ENCODE assay signal across 14 cellular contexts in the genomic region with DNA sequence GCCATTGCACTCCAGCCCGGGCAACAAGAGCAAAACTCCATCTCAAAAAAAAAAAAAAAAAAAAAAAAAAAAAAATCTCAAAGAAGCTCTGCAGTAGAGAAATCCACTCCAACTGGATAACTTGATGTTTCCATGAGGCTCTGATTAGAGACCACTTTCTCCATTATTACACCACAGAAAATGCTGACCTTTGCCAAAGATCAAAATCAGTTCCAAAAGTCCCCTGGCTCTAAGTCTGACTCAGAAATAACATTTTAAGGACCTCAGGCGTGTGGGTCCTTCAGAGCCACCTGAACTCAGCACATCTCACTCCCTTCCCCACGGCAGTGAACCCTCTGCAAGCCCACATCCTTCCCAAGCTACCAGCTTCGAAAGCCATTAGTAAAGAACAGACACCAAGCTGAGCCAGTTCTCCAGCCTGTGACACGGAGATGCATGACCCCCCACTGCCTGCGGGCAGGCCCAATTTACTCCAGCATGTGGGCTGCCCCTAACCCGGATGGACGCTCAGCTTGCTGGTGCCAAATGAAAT. TPM values are rescaled to one million over a fixed set of nuclear protein-coding genes. Genes with fewer than 3 reads are reported as not detected.
A peak's percentile ranks its signal among the peaks of the same experiment; 100 is the strongest.
DNase-seq lines count a peak whose midpoint lies in the region; ATAC-seq, FAIRE-seq and TF ChIP-seq lines count a peak whose summit lies in the region.
"Had no signal": no experiment of that assay in that cellular context is flagged by ENCODE, and none has a peak within 500 bp of the region (broad histone marks: within the 10 kb centered on the region; RNA-seq: fewer than 3 reads in every experiment).

No MANE protein-coding gene starts in this region.

- peaks cover 42% of the 10 kb centered on the region for H3K36me3 Mint-ChIP-seq in activated CD4-positive, alpha-beta memory T cell treated with anti-CD3 and anti-CD28 coated beads, Interleukin-2, amount 10 ng/mL, durations not matched to agents 7 days and 5 days (ENCODE audit: low read depth)

- TF ChIP-seq RAD21 in HepG2 (CRISPR knock-in tag; IDR thresholded peaks at IDR 0.05), result no peak

- H3K4me3 ChIP-seq in HepG2 (replicated peaks in 1 of 3; ENCODE audit: insufficient read depth in 1 of 3, low read depth in 2 of 3, low read length in 3 of 3), result no peak overlapping the region
- no peak overlapping the region for H3K4me3 ChIP-seq in right lobe of liver
- H3K4me3 ChIP-seq in fibroblast of lung (replicated peaks in 1 of 4; ENCODE audit: control extremely low read depth in 1 of 4, insufficient read depth in 1 of 4, low read depth in 3 of 4, low read length in 4 of 4), result no peak overlapping the region
- H3K4me3 ChIP-seq in small intestine (ENCODE audit: low read depth in 1 of 2, low read length in 2 of 2), result no peak overlapping the region
- H3K4me3 ChIP-seq: gastrocnemius medialis had no signal

- no peak for TF ChIP-seq POLR2A in HepG2 (IDR thresholded peaks at IDR 0.05; ENCODE audit: insufficient read depth in 1 of 2, low read depth in 2 of 2, low read length in 2 of 2)
- no peak for TF ChIP-seq POLR2A in right lobe of liver (IDR thresholded peaks at IDR 0.05)

- DNase-seq in HepG2 (ENCODE audit: low spot score) (no peak), right lobe of liver (no peak), fibroblast of lung (ENCODE audit: low read depth in 2 of 2) (no peak), NCI-H1694 treated with DMSO at 0.1 percent for 48 hours (lab: John Stamatoyannopoulos, UW) (no peak), small intestine (no peak)
- peak; percentile 48 for DNase-seq in activated CD4-positive, alpha-beta memory T cell treated with anti-CD3 and anti-CD28 coated beads, Interleukin-2, amount 10 ng/mL, durations not matched to agents 7 days and 5 days
- DNase-seq in stimulated activated naive CD8-positive, alpha-beta T cell treated with anti-CD3 and anti-CD28 coated beads, Interleukin-15, amount 100 ng/mL, for 72 hours, result peak; percentile 56 to 73
- DNase-seq in effector CD8-positive, alpha-beta T cell (lab: John Stamatoyannopoulos, UW), result no peak
- DNase-seq: gastrocnemius medialis, KG1, NCI-H187, NCI-H526 treated with DMSO at 0.1 percent for 48 hours, T-helper 9 cell had no signal

- no peak overlapping the region for H3K4me3 Mint-ChIP-seq in activated CD4-positive, alpha-beta memory T cell treated with anti-CD3 and anti-CD28 coated beads, Interleukin-2, amount 10 ng/mL, durations not matched to agents 7 days and 5 days
- peak overlapping the region; percentile 55 to 58 for H3K4me3 Mint-ChIP-seq in stimulated activated naive CD8-positive, alpha-beta T cell treated with anti-CD3 and anti-CD28 coated beads, Interleukin-15, amount 100 ng/mL, for 72 hours

- peaks cover 2 to 22% of the 10 kb centered on the region in 2 experiments; a peak in 3 of 5 replicates for H3K36me3 ChIP-seq in HepG2 (replicated peaks in 1 of 2; ENCODE audit: control insufficient read depth in 1 of 2, insufficient read depth in 2 of 2, low read length in 2 of 2)
- peaks cover 0 to 14% (median 0%) of the 10 kb centered on the region in 4 donors for H3K36me3 ChIP-seq in right lobe of liver
- H3K36me3 ChIP-seq in fibroblast of lung (ENCODE audit: control insufficient read depth, insufficient read depth, low read length), result peaks cover 6% of the 10 kb centered on the region
- no peaks in the 10 kb centered on the region for H3K36me3 ChIP-seq in small intestine (ENCODE audit: control insufficient read depth in 2 of 2, insufficient read depth in 2 of 2, low read length in 2 of 2)

- TF ChIP-seq EP300 in HepG2 (IDR thresholded peaks at IDR 0.05; ENCODE audit: low read depth in 2 of 2, low read length in 2 of 2) (no peak), HepG2 (CRISPR knock-in tag; IDR thresholded peaks at IDR 0.05; ENCODE audit: borderline replicate concordance) (no peak)

- H3K27me3 Mint-ChIP-seq in activated CD4-positive, alpha-beta memory T cell treated with anti-CD3 and anti-CD28 coated beads, Interleukin-2, amount 10 ng/mL, durations not matched to agents 7 days and 5 days, result peaks cover 6% of the 10 kb centered on the region
- H3K27me3 Mint-ChIP-seq in stimulated activated naive CD8-positive, alpha-beta T cell treated with anti-CD3 and anti-CD28 coated beads, Interleukin-15, amount 100 ng/mL, for 72 hours, result peaks cover 30% of the 10 kb centered on the region

- no peaks in the 10 kb centered on the region for H3K4me1 ChIP-seq in HepG2 (ENCODE audit: insufficient read depth, low read length)
- H3K4me1 ChIP-seq in right lobe of liver, result no peaks in the 10 kb centered on the region
- peaks cover 26% of the 10 kb centered on the region for H3K4me1 ChIP-seq in fibroblast of lung (ENCODE audit: control insufficient read depth, extremely low read depth, insufficient read depth, low read length)
- peaks cover 0 to 3% of the 10 kb centered on the region in 2 donors for H3K4me1 ChIP-seq in small intestine (ENCODE audit: control insufficient read depth in 2 of 2, insufficient read depth in 1 of 2, low read depth in 1 of 2, low read length in 1 of 2)

- CTCF ChIA-PET in HepG2 (lab: Yijun Ruan, JAX; ENCODE audit: low intra/inter-chr PET ratio, low total read pairs), result no interaction called here
- CTCF ChIA-PET in activated CD4-positive, alpha-beta memory T cell treated with anti-CD3 and anti-CD28 coated beads, Interleukin-2, amount 10 ng/mL, durations not matched to agents 7 days and 5 days (lab: Charles Lee), result interaction anchor here (1.2 to 3.3 kb wide), 2 partner anchors 12 to 89 kb away, joined by 4 to 24 read pairs; no protein-coding TSS in a partner anchor

- no peak overlapping the region for H3K4me2 ChIP-seq in HepG2 (ENCODE audit: low read depth, low read length)
- H3K4me2 ChIP-seq in fibroblast of lung (ENCODE audit: extremely low read depth, insufficient read depth, low read length), result no peak overlapping the region

- peak overlapping the region; percentile 78 for H3K27ac Mint-ChIP-seq in activated CD4-positive, alpha-beta memory T cell treated with anti-CD3 and anti-CD28 coated beads, Interleukin-2, amount 10 ng/mL, durations not matched to agents 7 days and 5 days
- peak overlapping the region; percentile 37 to 94 for H3K27ac Mint-ChIP-seq in stimulated activated naive CD8-positive, alpha-beta T cell treated with anti-CD3 and anti-CD28 coated beads, Interleukin-15, amount 100 ng/mL, for 72 hours

- in situ Hi-C loops in HepG2 (cut with HindIII; ENCODE audit: extremely low pct_ligation_motif_present, low pct_unique_long_range_greater_than_20kb), result no loop called here

- POLR2A ChIA-PET in HepG2 (lab: Yijun Ruan, JAX), result no interaction called here
- POLR2A ChIA-PET in activated CD4-positive, alpha-beta memory T cell treated with anti-CD3 and anti-CD28 coated beads, Interleukin-2, amount 10 ng/mL, durations not matched to agents 7 days and 5 days (lab: Charles Lee), result interaction anchor here (0.8 to 2.7 kb wide), 5 partner anchors 11 to 93 kb away, joined by 3 to 11 read pairs (median 5); a partner anchor contains a TSS

- WGBS in HepG2 (ENCODE audit: low lambda C conversion rate), result 86% methylated on average over 8 of the region's 8 CpGs
- WGBS in right lobe of liver (ENCODE audit: insufficient coverage, low coverage, low lambda C conversion rate, missing lambda C conversion rate), result 71% methylated on average over 7 of the region's 8 CpGs
- WGBS in small intestine, 3 donors, result 69 to 77% (median 72%) methylated on average over 8 of the region's 8 CpGs

- H3K4me1 Mint-ChIP-seq in activated CD4-positive, alpha-beta memory T cell treated with anti-CD3 and anti-CD28 coated beads, Interleukin-2, amount 10 ng/mL, durations not matched to agents 7 days and 5 days, result peaks cover 31% of the 10 kb centered on the region
- peaks cover 43% of the 10 kb centered on the region for H3K4me1 Mint-ChIP-seq in stimulated activated naive CD8-positive, alpha-beta T cell treated with anti-CD3 and anti-CD28 coated beads, Interleukin-15, amount 100 ng/mL, for 72 hours

- H3K79me2 ChIP-seq in HepG2 (ENCODE audit: insufficient read depth, low read length), result no peaks in the 10 kb centered on the region
- H3K79me2 ChIP-seq in fibroblast of lung (ENCODE audit: control insufficient read depth, insufficient read depth, low read length), result no peaks in the 10 kb centered on the region

- no peaks in the 10 kb centered on the region for H3K9me3 ChIP-seq in HepG2 (ENCODE audit: low read length)
- no peaks in the 10 kb centered on the region for H3K9me3 ChIP-seq in right lobe of liver
- H3K9me3 ChIP-seq in fibroblast of lung (ENCODE audit: control insufficient read depth, insufficient read depth, low read depth, low read length), result no peaks in the 10 kb centered on the region
- H3K9me3 ChIP-seq in small intestine (ENCODE audit: control insufficient read depth, low read depth), result no peaks in the 10 kb centered on the region
- H3K9me3 ChIP-seq: gastrocnemius medialis had no signal

- H4K20me1 ChIP-seq in HepG2 (ENCODE audit: insufficient read depth, low read length) (no peaks in the 10 kb centered on the region), fibroblast of lung (ENCODE audit: control insufficient read depth, extremely low read depth, insufficient read depth, low read length) (no peaks in the 10 kb centered on the region)

- H3K27ac ChIP-seq in HepG2 (ENCODE audit: extremely low read length, insufficient read depth, low read length), result no peak overlapping the region
- no peak overlapping the region for H3K27ac ChIP-seq in right lobe of liver
- H3K27ac ChIP-seq in fibroblast of lung (ENCODE audit: insufficient read depth, low read length), result peak overlapping the region; percentile 51
- H3K27ac ChIP-seq in small intestine (ENCODE audit: low read depth in 1 of 2, low read length in 1 of 2), result no peak overlapping the region
- H3K27ac ChIP-seq: gastrocnemius medialis had no signal

- H3K9me3 Mint-ChIP-seq in activated CD4-positive, alpha-beta memory T cell treated with anti-CD3 and anti-CD28 coated beads, Interleukin-2, amount 10 ng/mL, durations not matched to agents 7 days and 5 days, result no peaks in the 10 kb centered on the region
- H3K9me3 Mint-ChIP-seq in stimulated activated naive CD8-positive, alpha-beta T cell treated with anti-CD3 and anti-CD28 coated beads, Interleukin-15, amount 100 ng/mL, for 72 hours, result no peaks in the 10 kb centered on the region

- H2AFZ ChIP-seq in HepG2 (ENCODE audit: low read length), result no peak overlapping the region
- H2AFZ ChIP-seq in fibroblast of lung (ENCODE audit: low read length), result no peak overlapping the region

- H3K9ac ChIP-seq in HepG2 (ENCODE audit: insufficient read depth, low read depth, low read length) (no peak overlapping the region), fibroblast of lung (ENCODE audit: insufficient read depth, low read length) (no peak overlapping the region)

- intact Hi-C loops in HepG2 (cut with micrococcal nuclease; ENCODE audit: unreplicated experiment), result no loop called here
- intact Hi-C loops in right lobe of liver (cut with DNase I), result no loop called here

- no peaks in the 10 kb centered on the region for H3K27me3 ChIP-seq in HepG2 (ENCODE audit: control insufficient read depth in 1 of 2, insufficient read depth in 2 of 2, low read length in 2 of 2)
- H3K27me3 ChIP-seq in right lobe of liver, result no peaks in the 10 kb centered on the region
- no peaks in the 10 kb centered on the region for H3K27me3 ChIP-seq in fibroblast of lung (ENCODE audit: control insufficient read depth, insufficient read depth, low read length)
- no peaks in the 10 kb centered on the region for H3K27me3 ChIP-seq in small intestine (ENCODE audit: control insufficient read depth in 2 of 2, insufficient read depth in 2 of 2, low read length in 2 of 2)
- H3K27me3 ChIP-seq: gastrocnemius medialis had no signal

- FAIRE-seq in HepG2 (lab: Jason Lieb, UNC) (no peak), small intestine (lab: Jason Lieb, UNC) (no peak)
- FAIRE-seq: astrocyte had no signal

- no TSS peak for BruUV-seq in HepG2 (replicated peaks; lab: Mats Ljungman, UMichigan)

- TF ChIP-seq CTCF in HepG2 (CRISPR knock-in tag; IDR thresholded peaks at IDR 0.05), result no peak
- no peak for TF ChIP-seq CTCF in right lobe of liver (IDR thresholded peaks at IDR 0.05)
- no peak for TF ChIP-seq CTCF in fibroblast of lung (conservative IDR thresholded peaks at IDR 0.05 in 1 of 2, IDR thresholded peaks at IDR 0.05 in 1 of 2; ENCODE audit: low read depth in 1 of 2, low read length in 2 of 2)

- no peak for ATAC-seq in HepG2
- ATAC-seq in right lobe of liver, result no peak
- ATAC-seq in stimulated activated naive CD8-positive, alpha-beta T cell treated with anti-CD3 and anti-CD28 coated beads, Interleukin-15, amount 100 ng/mL, for 72 hours, result peak; percentile 83
- ATAC-seq: gastrocnemius medialis had no signal

RNA-seq across cellular contexts. Expression of a gene that starts 13.8 kb away (rescaled TPM):
- total RNA-seq in HepG2 (2016; rRNA removed; fragmentation: Illumina TruSeq; extraction: Trizol), result 22.9 and 40.3 TPM in 2 replicates
- 31.6 and 36.7 TPM in 2 replicates for total RNA-seq in HepG2 (2016; cell fraction: cytosol; rRNA removed; fragmentation: Illumina TruSeq; extraction: Trizol; ENCODE audit: low read depth)
- 26.0 and 40.4 TPM in 2 replicates for total RNA-seq in HepG2 (2016; cell fraction: insoluble cytoplasmic fraction; rRNA removed; fragmentation: Illumina TruSeq; extraction: Trizol)
- 34.6 and 34.8 TPM in 2 replicates for total RNA-seq in HepG2 (2016; cell fraction: membrane; rRNA removed; fragmentation: Illumina TruSeq; extraction: Trizol)
- total RNA-seq in HepG2 (2016; cell fraction: nucleus; rRNA removed; fragmentation: Illumina TruSeq; extraction: Trizol), result 31.7 and 39.9 TPM in 2 replicates
- 102 and 116 TPM in 2 replicates for polyA plus RNA-seq in HepG2 (2011; rRNA removed)
- polyA plus RNA-seq in HepG2 (2011; cell fraction: cytosol; rRNA removed), result 81.9 and 91.9 TPM in 2 replicates
- 76.1 and 77.6 TPM in 2 replicates for polyA plus RNA-seq in HepG2 (2011; cell fraction: nucleus; rRNA removed)
- 41.2 and 57.5 TPM in 2 replicates for polyA plus RNA-seq in HepG2 (2012)
- polyA plus RNA-seq in HepG2 (2016; cell fraction: cytosol; fragmentation: Illumina TruSeq; extraction: Trizol; ENCODE audit: low read depth), result 78.5 and 88.6 TPM in 2 replicates
- polyA plus RNA-seq in HepG2 (2016; cell fraction: insoluble cytoplasmic fraction; fragmentation: Illumina TruSeq; extraction: Trizol; ENCODE audit: low read depth), result 64.8 and 69.3 TPM in 2 replicates
- polyA plus RNA-seq in HepG2 (2016; cell fraction: membrane; fragmentation: Illumina TruSeq; extraction: Trizol; ENCODE audit: low read depth), result 81.3 and 84.7 TPM in 2 replicates
- 144 and 149 TPM in 2 replicates for polyA plus RNA-seq in HepG2 (2016; cell fraction: nucleus; fragmentation: Illumina TruSeq; extraction: Trizol; ENCODE audit: insufficient read depth, low read depth)
- polyA minus RNA-seq in HepG2 (2011; rRNA and poly(A)+ RNA removed; ENCODE audit: low replicate concordance), result 97.0 and 238 TPM in 2 replicates
- polyA minus RNA-seq in HepG2 (2011; cell fraction: cytosol; rRNA and poly(A)+ RNA removed), result 32.4 and 39.8 TPM in 2 replicates
- polyA minus RNA-seq in HepG2 (2011; cell fraction: nucleus; rRNA and poly(A)+ RNA removed), result 15.5 and 22.4 TPM in 2 replicates
- 100 to 1,000 TPM in 1 of 6 experiments, 10 to 100 TPM in 5; 20.8 to 104 (median 53.1) TPM for total RNA-seq in right lobe of liver
- total RNA-seq in activated CD4-positive, alpha-beta memory T cell treated with anti-CD3 and anti-CD28 coated beads, Interleukin-2, amount 10 ng/mL, durations not matched to agents 7 days and 5 days, result 10 to 100 TPM; 34.3 to 34.9 TPM
- total RNA-seq in fibroblast of lung, result 27.7 and 56.1 TPM in 2 replicates
- polyA plus RNA-seq in fibroblast of lung, result 56.5 and 62.3 TPM in 2 replicates
- polyA plus RNA-seq in fibroblast of lung (2012), result 49.7 and 50.7 TPM in 2 replicates
- polyA minus RNA-seq in fibroblast of lung (ENCODE audit: low replicate concordance), result 59.9 and 108 TPM in 2 replicates
- 100 to 1,000 TPM in 2 of 3 donors, 10 to 100 TPM in 1; 99.6 to 207 (median 202) TPM for polyA plus RNA-seq in small intestine

RNA-seq across cellular contexts. Expression of a gene that starts 39.6 kb away (rescaled TPM):
- total RNA-seq in HepG2 (2016; rRNA removed; fragmentation: Illumina TruSeq; extraction: Trizol) (23.9 and 28.0 TPM in 2 replicates), right lobe of liver (10 to 100 TPM; 13.8 to 28.5 (median 21.2) TPM), fibroblast of lung (49.0 and 49.3 TPM in 2 replicates)
- 13.7 and 16.8 TPM in 2 replicates for total RNA-seq in HepG2 (2016; cell fraction: cytosol; rRNA removed; fragmentation: Illumina TruSeq; extraction: Trizol; ENCODE audit: low read depth)
- 21.2 and 33.5 TPM in 2 replicates for total RNA-seq in HepG2 (2016; cell fraction: insoluble cytoplasmic fraction; rRNA removed; fragmentation: Illumina TruSeq; extraction: Trizol)
- total RNA-seq in HepG2 (2016; cell fraction: membrane; rRNA removed; fragmentation: Illumina TruSeq; extraction: Trizol), result 15.6 and 15.7 TPM in 2 replicates
- total RNA-seq in HepG2 (2016; cell fraction: nucleus; rRNA removed; fragmentation: Illumina TruSeq; extraction: Trizol), result 13.0 and 16.7 TPM in 2 replicates
- polyA plus RNA-seq in HepG2 (2011; rRNA removed) (36.0 and 38.3 TPM in 2 replicates), fibroblast of lung (49.8 and 61.2 TPM in 2 replicates), small intestine (10 to 100 TPM; 25.9 to 40.4 (median 39.4) TPM)
- polyA plus RNA-seq in HepG2 (2011; cell fraction: cytosol; rRNA removed), result 47.3 and 50.3 TPM in 2 replicates
- 19.1 and 23.0 TPM in 2 replicates for polyA plus RNA-seq in HepG2 (2011; cell fraction: nucleus; rRNA removed)
- polyA plus RNA-seq in HepG2 (2012), result 20.3 and 22.3 TPM in 2 replicates
- polyA plus RNA-seq in HepG2 (2016; cell fraction: cytosol; fragmentation: Illumina TruSeq; extraction: Trizol; ENCODE audit: low read depth), result 17.6 and 20.9 TPM in 2 replicates
- polyA plus RNA-seq in HepG2 (2016; cell fraction: insoluble cytoplasmic fraction; fragmentation: Illumina TruSeq; extraction: Trizol; ENCODE audit: low read depth), result 42.1 and 47.6 TPM in 2 replicates
- polyA plus RNA-seq in HepG2 (2016; cell fraction: membrane; fragmentation: Illumina TruSeq; extraction: Trizol; ENCODE audit: low read depth), result 19.0 and 20.3 TPM in 2 replicates
- polyA plus RNA-seq in HepG2 (2016; cell fraction: nucleus; fragmentation: Illumina TruSeq; extraction: Trizol; ENCODE audit: insufficient read depth, low read depth), result 26.3 and 27.9 TPM in 2 replicates
- 18.8 and 29.8 TPM in 2 replicates for polyA minus RNA-seq in HepG2 (2011; rRNA and poly(A)+ RNA removed; ENCODE audit: low replicate concordance)
- polyA minus RNA-seq in HepG2 (2011; cell fraction: cytosol; rRNA and poly(A)+ RNA removed), result 7.5 and 9.2 TPM in 2 replicates
- 8.9 and 10.7 TPM in 2 replicates for polyA minus RNA-seq in HepG2 (2011; cell fraction: nucleus; rRNA and poly(A)+ RNA removed)
- 10 to 100 TPM; 37.3 to 40.4 TPM for total RNA-seq in activated CD4-positive, alpha-beta memory T cell treated with anti-CD3 and anti-CD28 coated beads, Interleukin-2, amount 10 ng/mL, durations not matched to agents 7 days and 5 days
- polyA plus RNA-seq in fibroblast of lung (2012), result 34.7 and 41.7 TPM in 2 replicates
- 35.4 and 48.1 TPM in 2 replicates for polyA minus RNA-seq in fibroblast of lung (ENCODE audit: low replicate concordance)

RNA-seq across cellular contexts. Expression of a gene that starts 39.7 kb away (rescaled TPM):
- total RNA-seq in HepG2 (2016; rRNA removed; fragmentation: Illumina TruSeq; extraction: Trizol) (90.3 and 107 TPM in 2 replicates), right lobe of liver (100 to 1,000 TPM; 130 to 178 (median 164) TPM), fibroblast of lung (29.5 and 49.4 TPM in 2 replicates)
- total RNA-seq in HepG2 (2016; cell fraction: cytosol; rRNA removed; fragmentation: Illumina TruSeq; extraction: Trizol; ENCODE audit: low read depth), result 35.9 and 38.8 TPM in 2 replicates
- 93.0 and 94.6 TPM in 2 replicates for total RNA-seq in HepG2 (2016; cell fraction: insoluble cytoplasmic fraction; rRNA removed; fragmentation: Illumina TruSeq; extraction: Trizol)
- 44.2 and 48.6 TPM in 2 replicates for total RNA-seq in HepG2 (2016; cell fraction: membrane; rRNA removed; fragmentation: Illumina TruSeq; extraction: Trizol)
- total RNA-seq in HepG2 (2016; cell fraction: nucleus; rRNA removed; fragmentation: Illumina TruSeq; extraction: Trizol), result 45.4 and 53.0 TPM in 2 replicates
- polyA plus RNA-seq in HepG2 (2011; rRNA removed) (81.4 and 90.1 TPM in 2 replicates), fibroblast of lung (90.7 and 131 TPM in 2 replicates), small intestine (100 to 1,000 TPM; 143 to 172 (median 169) TPM)
- polyA plus RNA-seq in HepG2 (2011; cell fraction: cytosol; rRNA removed), result 48.1 and 61.9 TPM in 2 replicates
- 51.2 and 52.4 TPM in 2 replicates for polyA plus RNA-seq in HepG2 (2011; cell fraction: nucleus; rRNA removed)
- 126 and 145 TPM in 2 replicates for polyA plus RNA-seq in HepG2 (2012)
- polyA plus RNA-seq in HepG2 (2016; cell fraction: cytosol; fragmentation: Illumina TruSeq; extraction: Trizol; ENCODE audit: low read depth), result 80.9 and 96.5 TPM in 2 replicates
- 203 and 256 TPM in 2 replicates for polyA plus RNA-seq in HepG2 (2016; cell fraction: insoluble cytoplasmic fraction; fragmentation: Illumina TruSeq; extraction: Trizol; ENCODE audit: low read depth)
- 77.6 and 81.5 TPM in 2 replicates for polyA plus RNA-seq in HepG2 (2016; cell fraction: membrane; fragmentation: Illumina TruSeq; extraction: Trizol; ENCODE audit: low read depth)
- polyA plus RNA-seq in HepG2 (2016; cell fraction: nucleus; fragmentation: Illumina TruSeq; extraction: Trizol; ENCODE audit: insufficient read depth, low read depth), result 113 and 123 TPM in 2 replicates
- 189 and 195 TPM in 2 replicates for polyA minus RNA-seq in HepG2 (2011; rRNA and poly(A)+ RNA removed; ENCODE audit: low replicate concordance)
- polyA minus RNA-seq in HepG2 (2011; cell fraction: cytosol; rRNA and poly(A)+ RNA removed), result 86.4 and 103 TPM in 2 replicates
- 29.9 and 37.8 TPM in 2 replicates for polyA minus RNA-seq in HepG2 (2011; cell fraction: nucleus; rRNA and poly(A)+ RNA removed)
- total RNA-seq in activated CD4-positive, alpha-beta memory T cell treated with anti-CD3 and anti-CD28 coated beads, Interleukin-2, amount 10 ng/mL, durations not matched to agents 7 days and 5 days, result 100 to 1,000 TPM; 159 to 161 TPM
- polyA plus RNA-seq in fibroblast of lung (2012), result 155 and 206 TPM in 2 replicates
- polyA minus RNA-seq in fibroblast of lung (ENCODE audit: low replicate concordance), result 313 and 535 TPM in 2 replicates

Comparison
In these comparisons a context has a peak if more than half of its experiments do, and no peak if none do; other contexts are left out.
1. DNase-seq: peak in activated CD4-positive, alpha-beta memory T cell treated with anti-CD3 and anti-CD28 coated beads, Interleukin-2, amount 10 ng/mL, durations not matched to agents 7 days and 5 days (single experiment) and stimulated activated naive CD8-positive, alpha-beta T cell treated with anti-CD3 and anti-CD28 coated beads, Interleukin-15, amount 100 ng/mL, for 72 hours (2 of 2); none in HepG2 (single experiment), right lobe of liver (0 of 3), fibroblast of lung (0 of 2), NCI-H1694 treated with DMSO at 0.1 percent for 48 hours (single experiment), small intestine (single experiment) and effector CD8-positive, alpha-beta T cell (single experiment).